ENCODE assay signal across 14 cellular contexts in genomic region chr2:17646838-17647701, GRCh38.
DNase-seq lines count a peak whose midpoint lies in the region; ATAC-seq, FAIRE-seq and TF ChIP-seq lines count a peak whose summit lies in the region.
"Had no signal": no experiment of that assay in that cellular context is flagged by ENCODE, and none has a peak within 500 bp of the region (broad histone marks: within the 10 kb centered on the region; RNA-seq: fewer than 3 reads in every experiment).

No MANE protein-coding gene starts in this region.

- DNase-seq in A549 (ENCODE audit: low read depth in 1 of 2, low spot score in 1 of 2) (no peak), DMS79 treated with DMSO at 0.1 percent for 48 hours (lab: John Stamatoyannopoulos, UW) (peak; percentile 90), NCI-H446 treated with DMSO at 0.1 percent for 48 hours (lab: John Stamatoyannopoulos, UW) (peak; percentile 44), right cardiac atrium (peak in 1 of 3 donors; percentile 49), NCI-H2081 (lab: John Stamatoyannopoulos, UW) (no peak)
- no peak for DNase-seq in naive thymus-derived CD4-positive, alpha-beta T cell
- DNase-seq: H9; stimulated activated CD4-positive, alpha-beta T cell treated with anti-CD3 and anti-CD28 coated beads, Interleukin-4, amount 100 ng/mL, for 1 hour had no signal

- H3K9me3 ChIP-seq in A549 (no peaks in the 10 kb centered on the region), right cardiac atrium (ENCODE audit: control insufficient read depth, low read length) (no peaks in the 10 kb centered on the region)
- H3K9me3 ChIP-seq in naive thymus-derived CD4-positive, alpha-beta T cell (ENCODE audit: control insufficient read depth in 2 of 3, low read length in 3 of 3), result no peaks in the 10 kb centered on the region

- no peak overlapping the region for H3K4me2 ChIP-seq in A549

- no peak for FAIRE-seq in A549 (lab: Jason Lieb, UNC)

- no peak overlapping the region for H3K4me3 ChIP-seq in A549
- no peak overlapping the region for H3K4me3 ChIP-seq in right cardiac atrium (ENCODE audit: low read length)
- H3K4me3 ChIP-seq in naive thymus-derived CD4-positive, alpha-beta T cell (ENCODE audit: low read length), result no peak overlapping the region

- intact Hi-C loops in right cardiac atrium (cut with DNase I), result loop anchor here in 1 of 4 donors (10.0 kb wide), 1 partner anchor 102 kb away; the partner anchor contains the start of gene VSNL1
- intact Hi-C loops in naive thymus-derived CD4-positive, alpha-beta T cell (cut with micrococcal nuclease), result loop anchor here (1.0 to 2.0 kb wide), 4 partner anchors 24 to 731 kb away; no protein-coding TSS in a partner anchor

- no peak for TF ChIP-seq CTCF in A549 (IDR thresholded peaks at IDR 0.05)

- H3K4me1 ChIP-seq in A549 (peaks cover 30% of the 10 kb centered on the region), right cardiac atrium (ENCODE audit: control insufficient read depth, insufficient read depth, low read length) (peaks cover 3% of the 10 kb centered on the region)
- no peaks in the 10 kb centered on the region for H3K4me1 ChIP-seq in naive thymus-derived CD4-positive, alpha-beta T cell (ENCODE audit: control insufficient read depth in 2 of 2, insufficient read depth in 2 of 2, low read length in 2 of 2)

- CTCF ChIA-PET in A549 (lab: Yijun Ruan, JAX), result interaction anchor here (1.3 to 10.6 kb wide), 11 partner anchors 12 to 337 kb away, joined by 4 to 88 read pairs (median 9); no protein-coding TSS in a partner anchor
- CTCF ChIA-PET in naive thymus-derived CD4-positive, alpha-beta T cell (lab: Charles Lee), result interaction anchor here (1.9 kb wide), 1 partner anchor 22 kb away, joined by 7 read pairs; no protein-coding TSS in a partner anchor

- no peaks in the 10 kb centered on the region for H3K9me3 Mint-ChIP-seq in naive thymus-derived CD4-positive, alpha-beta T cell
- H3K9me3 Mint-ChIP-seq: CD4-positive, alpha-beta T cell; effector memory CD8-positive, alpha-beta T cell; H9; type B pancreatic cell had no signal

- H3K27ac ChIP-seq in A549, result peak overlapping the region; percentile 25 to 48; a peak in 4 of 6 replicates
- H3K27ac ChIP-seq in right cardiac atrium (ENCODE audit: low read length), result peak overlapping the region; percentile 72
- H3K27ac ChIP-seq in naive thymus-derived CD4-positive, alpha-beta T cell (ENCODE audit: low read depth, low read length), result no peak overlapping the region

- no peak overlapping the region for H3K4me3 Mint-ChIP-seq in naive thymus-derived CD4-positive, alpha-beta T cell
- H3K4me3 Mint-ChIP-seq: CD4-positive, alpha-beta T cell; effector memory CD8-positive, alpha-beta T cell; H9; type B pancreatic cell had no signal

- POLR2A ChIA-PET in A549 (lab: Yijun Ruan, JAX), result no interaction called here
- POLR2A ChIA-PET in naive thymus-derived CD4-positive, alpha-beta T cell (lab: Charles Lee), result no interaction called here

- H3K27me3 Mint-ChIP-seq in naive thymus-derived CD4-positive, alpha-beta T cell, result no peaks in the 10 kb centered on the region
- H3K27me3 Mint-ChIP-seq: CD4-positive, alpha-beta T cell; effector memory CD8-positive, alpha-beta T cell; progenitor cell of endocrine pancreas; type B pancreatic cell had no signal

- no peak for TF ChIP-seq POLR2A in A549 (IDR thresholded peaks at IDR 0.05; ENCODE audit: low read length)

- H3K4me1 Mint-ChIP-seq in naive thymus-derived CD4-positive, alpha-beta T cell, result peaks cover 0 to 8% (median 0%) of the 10 kb centered on the region in 7 donors

- TF ChIP-seq RAD21 in A549 (conservative IDR thresholded peaks at IDR 0.05 in 1 of 2, IDR thresholded peaks at IDR 0.05 in 1 of 2), result no peak

- H3K27me3 ChIP-seq in right cardiac atrium (ENCODE audit: control insufficient read depth, insufficient read depth), result no peaks in the 10 kb centered on the region
- no peaks in the 10 kb centered on the region for H3K27me3 ChIP-seq in naive thymus-derived CD4-positive, alpha-beta T cell (ENCODE audit: control insufficient read depth in 2 of 2, insufficient read depth in 2 of 2, low read length in 2 of 2)

- TF ChIP-seq EP300 in A549 (IDR thresholded peaks at IDR 0.05), result no peak

- 82% methylated on average over 5 of the region's 5 CpGs for WGBS in A549 (ENCODE audit: missing lambda C conversion rate)
- WGBS in right cardiac atrium, result 53% methylated on average over 5 of the region's 5 CpGs

- H3K27ac Mint-ChIP-seq in naive thymus-derived CD4-positive, alpha-beta T cell, result no peak overlapping the region
- H3K27ac Mint-ChIP-seq: CD4-positive, alpha-beta T cell; effector memory CD8-positive, alpha-beta T cell; progenitor cell of endocrine pancreas had no signal

- ATAC-seq in A549 (no peak), right cardiac atrium (no peak), GM18519 (IDR thresholded peaks at IDR 0.05; ENCODE audit: low FRiP score, unreplicated experiment) (no peak), HG02798 (IDR thresholded peaks at IDR 0.05; ENCODE audit: poor library complexity, unreplicated experiment) (no peak)
- no peak for ATAC-seq in naive thymus-derived CD4-positive, alpha-beta T cell

- H3K36me3 ChIP-seq in naive thymus-derived CD4-positive, alpha-beta T cell (ENCODE audit: control insufficient read depth in 2 of 3, insufficient read depth in 3 of 3, low read length in 3 of 3), result no peaks in the 10 kb centered on the region

- no peaks in the 10 kb centered on the region for H3K36me3 Mint-ChIP-seq in naive thymus-derived CD4-positive, alpha-beta T cell
- H3K36me3 Mint-ChIP-seq: type B pancreatic cell had no signal

TF ChIP-seq in A549, 52 proteins besides CTCF, POLR2A, EP300 and RAD21:
- TF ChIP-seq HOXB13 (CRISPR knock-in tag; IDR thresholded peaks at IDR 0.05; ENCODE audit: low read depth), result no peak
- TF ChIP-seq TP53 (CRISPR knock-in tag; IDR thresholded peaks at IDR 0.05), result no peak
- TF ChIP-seq HEYL (CRISPR knock-in tag; IDR thresholded peaks at IDR 0.05), result no peak
- no peak for TF ChIP-seq ZFP36 (IDR thresholded peaks at IDR 0.05; ENCODE audit: borderline replicate concordance, partially characterized antibody)

Comparison
In these comparisons a context has a peak if more than half of its experiments do, and no peak if none do; other contexts are left out.
1. DNase-seq: peak in DMS79 treated with DMSO at 0.1 percent for 48 hours (single experiment) and NCI-H446 treated with DMSO at 0.1 percent for 48 hours (single experiment); none in A549 (0 of 2), NCI-H2081 (0 of 2) and naive thymus-derived CD4-positive, alpha-beta T cell (0 of 9).